10 cellular contexts compared by ENCODE assay signal in genomic region chr9:76912631-76913275, GRCh38. TPM values are rescaled to one million over a fixed set of nuclear protein-coding genes. Genes with fewer than 3 reads are reported as not detected.
DNase-seq lines count a peak whose midpoint lies in the region; ATAC-seq and TF ChIP-seq lines count a peak whose summit lies in the region.
"Had no signal": no experiment of that assay in that cellular context is flagged by ENCODE, and none has a peak within 500 bp of the region (broad histone marks: within the 10 kb centered on the region; RNA-seq: fewer than 3 reads in every experiment).

No MANE protein-coding gene starts in this region.

- ATAC-seq in activated T-helper 17 cell treated with anti-CD3 and anti-CD28 coated beads, Interleukin-2, amount 50 U/mL, for 72 hours (replicated peaks) = no peak
- ATAC-seq in left cardiac atrium = no peak
- ATAC-seq: esophagus mucosa had no signal

- H3K36me3 Mint-ChIP-seq in HFFc6 (ENCODE audit: low read depth) (no peaks in the 10 kb centered on the region), Caco-2 (ENCODE audit: insufficient read depth, unreplicated experiment) (no peaks in the 10 kb centered on the region)
- H3K36me3 Mint-ChIP-seq in activated T-helper 17 cell treated with anti-CD3 and anti-CD28 coated beads, Interleukin-2, amount 50 U/mL, for 72 hours (ENCODE audit: low read depth) = no peaks in the 10 kb centered on the region

- BruUV-seq in Caco-2 (replicated peaks; lab: Mats Ljungman, UMichigan) = no TSS peak

- H3K4me3 Mint-ChIP-seq in HFFc6 (no peak overlapping the region), Caco-2 (ENCODE audit: unreplicated experiment) (no peak overlapping the region)
- H3K4me3 Mint-ChIP-seq in activated T-helper 17 cell treated with anti-CD3 and anti-CD28 coated beads, Interleukin-2, amount 50 U/mL, for 72 hours = no peak overlapping the region

- H3K27ac Mint-ChIP-seq in HFFc6 = no peak overlapping the region
- H3K27ac Mint-ChIP-seq in activated T-helper 17 cell treated with anti-CD3 and anti-CD28 coated beads, Interleukin-2, amount 50 U/mL, for 72 hours = no peak overlapping the region
- H3K27ac Mint-ChIP-seq in Caco-2 (ENCODE audit: unreplicated experiment) = no peak overlapping the region

- POLR2A ChIA-PET in Caco-2 (lab: Charles Lee) = no interaction called here

- CTCF ChIA-PET in Caco-2 (lab: Charles Lee) = no interaction called here

- H3K9me3 Mint-ChIP-seq in HFFc6 (no peaks in the 10 kb centered on the region), Caco-2 (ENCODE audit: unreplicated experiment) (no peaks in the 10 kb centered on the region)
- H3K9me3 Mint-ChIP-seq in activated T-helper 17 cell treated with anti-CD3 and anti-CD28 coated beads, Interleukin-2, amount 50 U/mL, for 72 hours = no peaks in the 10 kb centered on the region

- H3K4me3 ChIP-seq in foreskin fibroblast (ENCODE audit: low read depth in 1 of 2, low read length in 2 of 2) (no peak overlapping the region), Caco-2 (ENCODE audit: low read depth, low read length) (no peak overlapping the region)

- H3K27me3 Mint-ChIP-seq in HFFc6 (ENCODE audit: insufficient read depth) = peaks cover 29% of the 10 kb centered on the region
- peaks cover 15% of the 10 kb centered on the region for H3K27me3 Mint-ChIP-seq in activated T-helper 17 cell treated with anti-CD3 and anti-CD28 coated beads, Interleukin-2, amount 50 U/mL, for 72 hours
- peaks cover 12% of the 10 kb centered on the region for H3K27me3 Mint-ChIP-seq in Caco-2 (ENCODE audit: insufficient read depth, unreplicated experiment)

- H3K27me3 ChIP-seq in Caco-2 (replicated peaks; ENCODE audit: control insufficient read depth, insufficient read depth, low read length) = no peaks in the 10 kb centered on the region

- no peak for TF ChIP-seq CTCF in HFFc6 (IDR thresholded peaks at IDR 0.05)
- TF ChIP-seq CTCF in foreskin fibroblast (IDR thresholded peaks at IDR 0.05; ENCODE audit: low read depth, low read length) = no peak
- no peak for TF ChIP-seq CTCF in Caco-2 (IDR thresholded peaks at IDR 0.05; ENCODE audit: insufficient read depth in 1 of 2, low read depth in 1 of 2, low read length in 1 of 2, severe bottlenecking in 1 of 2, unreplicated experiment in 1 of 2)

- H3K4me1 ChIP-seq in Caco-2 = no peaks in the 10 kb centered on the region

- H3K9me3 ChIP-seq in Caco-2 = no peaks in the 10 kb centered on the region

- DNase-seq in COLO829 (ENCODE audit: low spot score) (peak; percentile 35), HFFc6 (peak; percentile 9), RKO (ENCODE audit: low spot score) (peak; percentile 8), foreskin fibroblast (peak; percentile 34 to 70), left cardiac atrium (no peak), Caco-2 (no peak)
- no peak for DNase-seq in stimulated activated CD4-positive, alpha-beta T cell treated with anti-CD3 and anti-CD28 coated beads, Interleukin-2, amount 100 ng/mL, for 48 hours
- DNase-seq: nucleus accumbens had no signal

- H3K4me1 Mint-ChIP-seq in HFFc6 (ENCODE audit: low read depth) (peaks cover 8% of the 10 kb centered on the region; the same call in 1 of the 2 replicates), Caco-2 (ENCODE audit: low read depth, unreplicated experiment) (peaks cover 7% of the 10 kb centered on the region)
- H3K4me1 Mint-ChIP-seq in activated T-helper 17 cell treated with anti-CD3 and anti-CD28 coated beads, Interleukin-2, amount 50 U/mL, for 72 hours = no peaks in the 10 kb centered on the region

- intact Hi-C loops in left cardiac atrium (cut with DNase I) = no loop called here
- intact Hi-C loops in Caco-2 (cut with micrococcal nuclease; ENCODE audit: unreplicated experiment) = no loop called here

- no peaks in the 10 kb centered on the region for H3K36me3 ChIP-seq in Caco-2 (ENCODE audit: control insufficient read depth, insufficient read depth, low read length)

RNA-seq across cellular contexts. Expression of gene PRUNE2, which starts 6.8 kb away (rescaled TPM):
- total RNA-seq in HFFc6 (2021; fragmentation: NEBNext Ultra II Directional; extraction: Animal tissue kit (Norgen Biotek cat#: 25700)) = under 1 TPM in 4 of 6 experiments, not detected in 2; 0.02 to 0.29 (median 0.16) TPM
- under 1 TPM; 0.24 to 0.39 TPM for total RNA-seq in activated T-helper 17 cell treated with anti-CD3 and anti-CD28 coated beads, Interleukin-2, amount 50 U/mL, for 72 hours
- total RNA-seq in left cardiac atrium = 10 to 100 TPM; 33.1 to 37.5 TPM
- 3.5 and 3.7 TPM in 2 replicates for total RNA-seq in Caco-2 (2022)

Comparison
In these comparisons a context has a peak if more than half of its experiments do, and no peak if none do; other contexts are left out.
1. DNase-seq: peak in COLO829 (single experiment), HFFc6 (single experiment), RKO (single experiment) and foreskin fibroblast (2 of 2); none in stimulated activated CD4-positive, alpha-beta T cell treated with anti-CD3 and anti-CD28 coated beads, Interleukin-2, amount 100 ng/mL, for 48 hours (0 of 2), left cardiac atrium (single experiment) and Caco-2 (0 of 2).